Comparison of ENCODE assay signal across 18 cellular contexts in the genomic region with DNA sequence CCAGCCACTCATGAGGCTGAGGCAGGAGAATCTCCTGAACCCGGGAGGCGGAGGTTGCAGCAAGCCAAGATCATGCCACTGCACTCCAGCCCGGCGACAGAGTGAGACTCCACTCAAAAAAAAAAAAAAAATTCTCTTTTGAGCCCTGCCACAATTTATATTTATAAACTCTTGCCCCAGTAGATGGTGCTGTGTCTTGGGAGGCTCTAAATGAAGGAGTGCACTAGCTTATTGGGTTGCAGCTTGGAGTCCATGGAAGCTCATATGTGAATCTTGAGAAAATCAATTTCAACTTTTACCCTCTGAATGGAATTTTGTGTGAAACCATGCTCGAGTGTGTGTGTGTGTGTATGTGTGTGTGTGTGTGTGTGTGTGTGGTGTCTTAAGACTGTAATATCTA.
"Had no signal": no experiment of that assay in that cellular context is flagged by ENCODE, and none has a peak within 500 bp of the region (broad histone marks: within the 10 kb centered on the region; RNA-seq: fewer than 3 reads in every experiment).

No MANE protein-coding gene starts in this region.

- H3K36me3 ChIP-seq: brain microvascular endothelial cell, left lung, suprapubic skin, upper lobe of right lung had no signal

- H3K9me3 ChIP-seq: suprapubic skin, upper lobe of right lung had no signal

- H3K4me1 Mint-ChIP-seq: memory B cell, T-helper 17 cell had no signal

- H3K36me3 Mint-ChIP-seq: activated naive CD4-positive, alpha-beta T cell treated with anti-CD3 and anti-CD28 coated beads, Interleukin-2, amount 50 U/mL, for 72 hours; memory B cell; natural killer cell treated with Interleukin-12 subunit alpha and Interleukin-12 subunit beta and Interleukin-15 and Interleukin-18, amount 100 ng/mL, for 72 hours had no signal

- H3K4me3 ChIP-seq: left lung, suprapubic skin, upper lobe of right lung had no signal

- H3K27ac Mint-ChIP-seq: activated naive CD4-positive, alpha-beta T cell treated with anti-CD3 and anti-CD28 coated beads, Interleukin-2, amount 50 U/mL, for 72 hours; dendritic cell treated with granulocyte-macrophage colony-stimulating factor and Interleukin-4, amounts not matched to agents 40 ng/mL and 50 ng/mL, for 4 days; memory B cell; natural killer cell treated with Interleukin-12 subunit alpha and Interleukin-12 subunit beta and Interleukin-15 and Interleukin-18, amount 100 ng/mL, for 72 hours; T-helper 17 cell had no signal

- H3K27me3 Mint-ChIP-seq: dendritic cell treated with granulocyte-macrophage colony-stimulating factor and Interleukin-4, amounts not matched to agents 40 ng/mL and 50 ng/mL, for 4 days; memory B cell; T-helper 17 cell had no signal

- H3K27ac ChIP-seq: brain microvascular endothelial cell, left lung, suprapubic skin, upper lobe of right lung had no signal

- H3K4me1 ChIP-seq: left lung, suprapubic skin, upper lobe of right lung had no signal

- H3K4me3 Mint-ChIP-seq: activated T-cell treated with anti-CD3 and anti-CD28 coated beads, Interleukin-2, amount 50 U/mL, for 4 hours; dendritic cell treated with granulocyte-macrophage colony-stimulating factor and Interleukin-4, amounts not matched to agents 40 ng/mL and 50 ng/mL, for 4 days; memory B cell; natural killer cell treated with Interleukin-12 subunit alpha and Interleukin-12 subunit beta and Interleukin-15 and Interleukin-18, amount 100 ng/mL, for 72 hours; T-helper 17 cell had no signal

- DNase-seq: activated CD4-positive, alpha-beta T cell treated with anti-CD3 and anti-CD28 coated beads, Interleukin-2, amount 50 U/mL, for 4 hours; activated CD4-positive, CD25-positive, alpha-beta regulatory T cell treated with anti-CD3 and anti-CD28 coated beads, Interleukin-2, amount 50 U/mL, for 72 hours; activated effector memory CD4-positive, alpha-beta T cell treated with anti-CD3 and anti-CD28 coated beads, Interleukin-2, amount 50 U/mL, for 16 hours; activated T-cell treated with anti-CD3 and anti-CD28 coated beads, Interleukin-2, amount 50 U/mL, for 4 hours; amygdala; brain microvascular endothelial cell; erythroblast; left lung; stimulated activated CD4-positive, alpha-beta T cell treated with anti-CD3 and anti-CD28 coated beads, Interleukin-12 subunit alpha, Interleukin-12 subunit beta, amount 100 ng/mL, for 4 hours; stimulated activated naive CD8-positive, alpha-beta T cell treated with anti-CD3 and anti-CD28 coated beads, Interleukin-15, Interleukin-2, amounts not matched to agents 100 U/mL and 50 U/mL, for 24 hours; T-helper 17 cell; upper lobe of right lung had no signal

- H3K9me3 Mint-ChIP-seq: activated naive CD4-positive, alpha-beta T cell treated with anti-CD3 and anti-CD28 coated beads, Interleukin-2, amount 50 U/mL, for 72 hours; activated T-cell treated with anti-CD3 and anti-CD28 coated beads, Interleukin-2, amount 50 U/mL, for 4 hours; dendritic cell treated with granulocyte-macrophage colony-stimulating factor and Interleukin-4, amounts not matched to agents 40 ng/mL and 50 ng/mL, for 4 days; natural killer cell treated with Interleukin-12 subunit alpha and Interleukin-12 subunit beta and Interleukin-15 and Interleukin-18, amount 100 ng/mL, for 72 hours had no signal

- ATAC-seq: activated naive CD4-positive, alpha-beta T cell treated with anti-CD3 and anti-CD28 coated beads, Interleukin-2, amount 50 U/mL, for 72 hours; activated T-cell treated with anti-CD3 and anti-CD28 coated beads, Interleukin-2, amount 50 U/mL, for 4 hours; left lung; natural killer cell treated with Interleukin-12 subunit alpha and Interleukin-12 subunit beta and Interleukin-15 and Interleukin-18, amount 100 ng/mL, for 72 hours; sciatic nerve; stimulated activated naive CD8-positive, alpha-beta T cell treated with anti-CD3 and anti-CD28 coated beads, Interleukin-15, Interleukin-2, amounts not matched to agents 100 U/mL and 50 U/mL, for 24 hours; T-helper 17 cell; upper lobe of right lung had no signal

- H3K27me3 ChIP-seq: brain microvascular endothelial cell, left lung, suprapubic skin, upper lobe of right lung had no signal
